Comparison of ENCODE assay signal across 6 cellular contexts in the genomic region with DNA sequence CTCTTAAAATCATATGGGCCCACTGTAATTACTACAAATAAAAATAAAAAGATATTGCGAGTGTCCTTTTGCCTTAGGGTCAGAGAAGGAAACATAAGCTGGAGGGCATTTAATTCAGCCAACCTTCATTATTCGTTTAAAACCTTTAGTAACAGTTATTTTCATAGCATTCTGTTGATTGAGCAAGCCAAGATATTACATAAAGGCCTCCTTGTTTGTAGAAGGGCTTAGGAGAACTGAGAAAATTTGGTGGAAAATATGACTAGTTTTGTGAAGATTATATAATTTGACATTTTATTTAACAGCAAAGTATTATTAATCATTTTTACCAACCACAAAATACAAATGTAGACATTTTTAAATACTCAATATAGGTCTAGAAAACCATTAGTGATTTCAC.
"Had no signal": no experiment of that assay in that cellular context is flagged by ENCODE, and none has a peak within 500 bp of the region (broad histone marks: within the 10 kb centered on the region; RNA-seq: fewer than 3 reads in every experiment).

No MANE protein-coding gene starts in this region.

- DNase-seq: activated CD4-positive, alpha-beta T cell treated with anti-CD3 and anti-CD28 coated beads for 4 hours; activated CD8-positive, alpha-beta memory T cell treated with anti-CD3 and anti-CD28 coated beads for 24 hours; activated naive CD4-positive, alpha-beta T cell treated with Interleukin-2 at 50 U/mL for 16 hours; activated naive CD8-positive, alpha-beta T cell treated with anti-CD3 and anti-CD28 coated beads, Interleukin-2, amount 50 U/mL, for 24 hours; effector memory CD8-positive, alpha-beta T cell had no signal

- ATAC-seq: effector memory CD8-positive, alpha-beta T cell; natural killer cell treated with Interleukin-12 subunit alpha and Interleukin-12 subunit beta and Interleukin-15 and Interleukin-18, amount 100 ng/mL, for 72 hours had no signal
